1 cellular context compared by ENCODE assay signal in the genomic region with DNA sequence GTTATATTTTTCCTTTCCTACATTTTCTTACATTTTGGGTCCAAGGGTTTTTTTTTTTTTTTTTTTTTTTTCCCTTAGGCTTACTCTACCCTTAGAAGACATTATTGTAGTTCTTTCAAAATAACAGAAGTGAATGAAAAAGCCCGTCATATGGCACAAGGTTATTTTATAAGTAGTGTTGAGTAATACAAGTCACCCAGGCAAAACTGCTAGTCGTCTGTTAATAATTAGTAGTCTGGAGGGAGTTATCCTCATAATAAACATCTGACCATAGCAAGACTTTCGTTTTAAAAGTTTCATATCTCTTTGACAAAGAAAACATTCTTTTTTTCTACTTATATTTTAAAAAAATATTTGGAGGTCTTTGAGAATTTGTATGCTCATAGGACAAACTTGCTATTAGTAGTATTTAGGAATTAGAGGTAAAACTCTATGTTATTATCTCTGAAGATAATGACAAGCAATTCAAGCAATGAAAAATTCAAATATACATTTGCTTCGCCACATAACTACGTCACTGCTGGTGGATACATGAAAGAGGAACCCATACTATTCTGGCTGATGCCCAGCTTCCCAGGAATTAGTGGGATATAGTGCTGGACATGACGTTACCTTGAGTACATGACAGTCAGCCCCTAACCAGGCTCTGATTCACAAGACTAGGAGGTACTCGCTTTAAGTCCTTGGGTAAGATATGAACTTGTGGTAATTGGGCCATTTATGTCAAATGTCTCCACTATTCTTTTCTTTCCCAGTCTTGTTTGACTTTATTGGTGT.
TF ChIP-seq lines count a peak whose summit lies in the region.

No MANE protein-coding gene starts in this region.

TF ChIP-seq in GM23338, 12 proteins besides CTCF, POLR2A, EP300 and RAD21:
- TF ChIP-seq, protein P1, sequence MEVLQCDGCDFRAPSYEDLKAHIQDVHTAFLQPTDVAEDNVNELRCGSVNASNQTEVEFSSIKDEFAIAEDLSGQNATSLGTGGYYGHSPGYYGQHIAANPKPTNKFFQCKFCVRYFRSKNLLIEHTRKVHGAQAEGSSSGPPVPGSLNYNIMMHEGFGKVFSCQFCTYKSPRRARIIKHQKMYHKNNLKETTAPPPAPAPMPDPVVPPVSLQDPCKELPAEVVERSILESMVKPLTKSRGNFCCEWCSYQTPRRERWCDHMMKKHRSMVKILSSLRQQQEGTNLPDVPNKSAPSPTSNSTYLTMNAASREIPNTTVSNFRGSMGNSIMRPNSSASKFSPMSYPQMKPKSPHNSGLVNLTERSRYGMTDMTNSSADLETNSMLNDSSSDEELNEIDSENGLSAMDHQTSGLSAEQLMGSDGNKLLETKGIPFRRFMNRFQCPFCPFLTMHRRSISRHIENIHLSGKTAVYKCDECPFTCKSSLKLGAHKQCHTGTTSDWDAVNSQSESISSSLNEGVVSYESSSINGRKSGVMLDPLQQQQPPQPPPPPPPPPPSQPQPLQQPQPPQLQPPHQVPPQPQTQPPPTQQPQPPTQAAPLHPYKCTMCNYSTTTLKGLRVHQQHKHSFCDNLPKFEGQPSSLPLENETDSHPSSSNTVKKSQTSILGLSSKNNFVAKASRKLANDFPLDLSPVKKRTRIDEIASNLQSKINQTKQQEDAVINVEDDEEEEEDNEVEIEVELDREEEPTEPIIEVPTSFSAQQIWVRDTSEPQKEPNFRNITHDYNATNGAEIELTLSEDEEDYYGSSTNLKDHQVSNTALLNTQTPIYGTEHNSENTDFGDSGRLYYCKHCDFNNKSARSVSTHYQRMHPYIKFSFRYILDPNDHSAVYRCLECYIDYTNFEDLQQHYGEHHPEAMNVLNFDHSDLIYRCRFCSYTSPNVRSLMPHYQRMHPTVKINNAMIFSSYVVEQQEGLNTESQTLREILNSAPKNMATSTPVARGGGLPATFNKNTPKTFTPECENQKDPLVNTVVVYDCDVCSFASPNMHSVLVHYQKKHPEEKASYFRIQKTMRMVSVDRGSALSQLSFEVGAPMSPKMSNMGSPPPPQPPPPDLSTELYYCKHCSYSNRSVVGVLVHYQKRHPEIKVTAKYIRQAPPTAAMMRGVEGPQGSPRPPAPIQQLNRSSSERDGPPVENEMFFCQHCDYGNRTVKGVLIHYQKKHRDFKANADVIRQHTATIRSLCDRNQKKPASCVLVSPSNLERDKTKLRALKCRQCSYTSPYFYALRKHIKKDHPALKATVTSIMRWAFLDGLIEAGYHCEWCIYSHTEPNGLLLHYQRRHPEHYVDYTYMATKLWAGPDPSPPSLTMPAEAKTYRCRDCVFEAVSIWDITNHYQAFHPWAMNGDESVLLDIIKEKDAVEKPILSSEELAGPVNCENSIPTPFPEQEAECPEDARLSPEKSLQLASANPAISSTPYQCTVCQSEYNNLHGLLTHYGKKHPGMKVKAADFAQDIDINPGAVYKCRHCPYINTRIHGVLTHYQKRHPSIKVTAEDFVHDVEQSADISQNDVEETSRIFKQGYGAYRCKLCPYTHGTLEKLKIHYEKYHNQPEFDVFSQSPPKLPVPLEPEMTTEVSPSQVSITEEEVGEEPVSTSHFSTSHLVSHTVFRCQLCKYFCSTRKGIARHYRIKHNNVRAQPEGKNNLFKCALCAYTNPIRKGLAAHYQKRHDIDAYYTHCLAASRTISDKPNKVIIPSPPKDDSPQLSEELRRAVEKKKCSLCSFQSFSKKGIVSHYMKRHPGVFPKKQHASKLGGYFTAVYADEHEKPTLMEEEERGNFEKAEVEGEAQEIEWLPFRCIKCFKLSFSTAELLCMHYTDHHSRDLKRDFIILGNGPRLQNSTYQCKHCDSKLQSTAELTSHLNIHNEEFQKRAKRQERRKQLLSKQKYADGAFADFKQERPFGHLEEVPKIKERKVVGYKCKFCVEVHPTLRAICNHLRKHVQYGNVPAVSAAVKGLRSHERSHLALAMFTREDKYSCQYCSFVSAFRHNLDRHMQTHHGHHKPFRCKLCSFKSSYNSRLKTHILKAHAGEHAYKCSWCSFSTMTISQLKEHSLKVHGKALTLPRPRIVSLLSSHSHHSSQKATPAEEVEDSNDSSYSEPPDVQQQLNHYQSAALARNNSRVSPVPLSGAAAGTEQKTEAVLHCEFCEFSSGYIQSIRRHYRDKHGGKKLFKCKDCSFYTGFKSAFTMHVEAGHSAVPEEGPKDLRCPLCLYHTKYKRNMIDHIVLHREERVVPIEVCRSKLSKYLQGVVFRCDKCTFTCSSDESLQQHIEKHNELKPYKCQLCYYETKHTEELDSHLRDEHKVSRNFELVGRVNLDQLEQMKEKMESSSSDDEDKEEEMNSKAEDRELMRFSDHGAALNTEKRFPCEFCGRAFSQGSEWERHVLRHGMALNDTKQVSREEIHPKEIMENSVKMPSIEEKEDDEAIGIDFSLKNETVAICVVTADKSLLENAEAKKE (CRISPR knock-in tag; IDR thresholded peaks at IDR 0.05) = no peak
- no peak for TF ChIP-seq EZH2 (IDR thresholded peaks at IDR 0.05; ENCODE audit: low read depth, unreplicated experiment)
- TF ChIP-seq CREB1 (CRISPR knock-in tag; IDR thresholded peaks at IDR 0.05; ENCODE audit: low read depth) = no peak
- no peak for TF ChIP-seq REST (IDR thresholded peaks at IDR 0.05; ENCODE audit: unreplicated experiment)
- no peak for TF ChIP-seq ZNF114 (CRISPR knock-in tag; IDR thresholded peaks at IDR 0.05)
- TF ChIP-seq NANOG (IDR thresholded peaks at IDR 0.05; ENCODE audit: borderline replicate concordance) = no peak
- TF ChIP-seq EZH2phosphoT487 (IDR thresholded peaks at IDR 0.05; ENCODE audit: unreplicated experiment) = no peak
